ENCODE assay signal across 12 cellular contexts in genomic region chr2:8146329-8147048, GRCh38.
DNase-seq lines count a peak whose midpoint lies in the region; ATAC-seq and TF ChIP-seq lines count a peak whose summit lies in the region.
"Had no signal": no experiment of that assay in that cellular context is flagged by ENCODE, and none has a peak within 500 bp of the region (broad histone marks: within the 10 kb centered on the region; RNA-seq: fewer than 3 reads in every experiment).

No MANE protein-coding gene starts in this region.

- H3K27ac ChIP-seq in SK-N-SH (ENCODE audit: low read depth in 2 of 2, low read length in 1 of 2) (no peak overlapping the region), upper lobe of right lung (no peak overlapping the region)
- H3K27ac ChIP-seq: epithelial cell of prostate, skin epidermis had no signal

- H3K9me3 ChIP-seq in SK-N-SH: no peaks in the 10 kb centered on the region
- no peaks in the 10 kb centered on the region for H3K9me3 ChIP-seq in upper lobe of right lung

- no peaks in the 10 kb centered on the region for H3K27me3 ChIP-seq in SK-N-SH (ENCODE audit: insufficient read depth)
- no peaks in the 10 kb centered on the region for H3K27me3 ChIP-seq in upper lobe of right lung

- H2AFZ ChIP-seq in SK-N-SH (ENCODE audit: low read depth): no peak overlapping the region

- H3K9ac ChIP-seq in SK-N-SH: no peak overlapping the region

- no peak overlapping the region for H3K4me2 ChIP-seq in SK-N-SH

- no peaks in the 10 kb centered on the region for H3K79me2 ChIP-seq in SK-N-SH (ENCODE audit: insufficient read depth)

- TF ChIP-seq CTCF in SK-N-SH (IDR thresholded peaks at IDR 0.05) (no peak), upper lobe of right lung (IDR thresholded peaks at IDR 0.05) (no peak)

- POLR2A ChIA-PET in SK-N-SH (lab: Yijun Ruan, JAX): no interaction called here

- DNase-seq in SK-N-SH: no peak
- DNase-seq in NCI-H510A (lab: John Stamatoyannopoulos, UW): peak; percentile 19
- peak; percentile 41 for DNase-seq in islet precursor cell
- DNase-seq in upper lobe of right lung: no peak
- no peak for DNase-seq in stimulated activated naive CD4-positive, alpha-beta T cell (lab: John Stamatoyannopoulos, UW)
- no peak for DNase-seq in activated CD4-positive, alpha-beta T cell treated with anti-CD3 and anti-CD28 coated beads for 4 hours
- DNase-seq: activated CD8-positive, alpha-beta memory T cell treated with anti-CD3 and anti-CD28 coated beads, Interleukin-2, amount 50 U/mL, for 48 hours; activated naive CD8-positive, alpha-beta T cell treated with anti-CD3 and anti-CD28 coated beads for 36 hours had no signal

- no peaks in the 10 kb centered on the region for H3K9me2 ChIP-seq in SK-N-SH

- peaks cover 10% of the 10 kb centered on the region for H3F3A ChIP-seq in SK-N-SH (replicated peaks; ENCODE audit: insufficient read depth)

- no peaks in the 10 kb centered on the region for H4K20me1 ChIP-seq in SK-N-SH (ENCODE audit: insufficient read depth)

- H3K4me1 ChIP-seq in SK-N-SH (ENCODE audit: control insufficient read depth in 1 of 2, insufficient read depth in 2 of 2, low read depth in 1 of 2, low read length in 1 of 2) (peaks cover 12 to 37% of the 10 kb centered on the region in 2 experiments; a peak in 2 of 4 replicates), upper lobe of right lung (peaks cover 7% of the 10 kb centered on the region)

- no peak for TF ChIP-seq EP300 in SK-N-SH (IDR thresholded peaks at IDR 0.05; ENCODE audit: borderline replicate concordance in 1 of 2, low read depth in 1 of 2, low read length in 1 of 2)

- CTCF ChIA-PET in SK-N-SH (lab: Yijun Ruan, JAX): interaction anchor here (0.8 to 1.2 kb wide), 3 partner anchors 14 to 46 kb away, joined by 3 to 4 read pairs (median 3); no protein-coding TSS in a partner anchor

- H3K36me3 ChIP-seq in SK-N-SH (replicated peaks in 1 of 2; ENCODE audit: control insufficient read depth in 1 of 2, insufficient read depth in 2 of 2, low read length in 1 of 2) (no peaks in the 10 kb centered on the region), upper lobe of right lung (no peaks in the 10 kb centered on the region)

- 90% methylated on average over 6 of the region's 6 CpGs for WGBS in SK-N-SH (ENCODE audit: low lambda C conversion rate)

- no peak overlapping the region for H3K4me3 ChIP-seq in SK-N-SH (ENCODE audit: low read depth in 2 of 2, low read length in 1 of 2)
- H3K4me3 ChIP-seq in upper lobe of right lung: no peak overlapping the region
- H3K4me3 ChIP-seq: skin epidermis had no signal

- no peak for TF ChIP-seq RAD21 in SK-N-SH (IDR thresholded peaks at IDR 0.05; ENCODE audit: low read length)

- intact Hi-C loops in upper lobe of right lung (cut with DNase I): no loop called here

- ATAC-seq in SK-N-SH treated with all-trans-retinoic acid at 6 μM for 48 hours: no peak
- peak; percentile 58 for ATAC-seq in upper lobe of right lung
- no peak for ATAC-seq in HG02678 (IDR thresholded peaks at IDR 0.05; ENCODE audit: unreplicated experiment)

TF ChIP-seq in SK-N-SH, 30 proteins besides CTCF, POLR2A, EP300 and RAD21:
- TF ChIP-seq MEF2A (IDR thresholded peaks at IDR 0.05; ENCODE audit: borderline replicate concordance, low read depth): no peak
- peak; percentile 44 for TF ChIP-seq TCF12 (IDR thresholded peaks at IDR 0.05)

TF ChIP-seq in SK-N-SH treated with all-trans-retinoic acid at 6 μM for 48 hours, 23 proteins besides CTCF, POLR2A, EP300 and RAD21:
- TF ChIP-seq GLIS3 (CRISPR knock-in tag; IDR thresholded peaks at IDR 0.05) (no peak), ESRRG (CRISPR knock-in tag; IDR thresholded peaks at IDR 0.05) (no peak), ZNF8 (CRISPR knock-in tag; IDR thresholded peaks at IDR 0.05) (no peak), BACH2 (CRISPR knock-in tag; IDR thresholded peaks at IDR 0.05; ENCODE audit: borderline replicate concordance) (no peak)

Comparison
In these comparisons a context has a peak if more than half of its experiments do, and no peak if none do; other contexts are left out.
1. DNase-seq: peak in NCI-H510A (single experiment) and islet precursor cell (single experiment); none in SK-N-SH (single experiment), upper lobe of right lung (single experiment), stimulated activated naive CD4-positive, alpha-beta T cell (0 of 6) and activated CD4-positive, alpha-beta T cell treated with anti-CD3 and anti-CD28 coated beads for 4 hours (0 of 2).